ENCODE assay signal across 1 cellular context in the genomic region with DNA sequence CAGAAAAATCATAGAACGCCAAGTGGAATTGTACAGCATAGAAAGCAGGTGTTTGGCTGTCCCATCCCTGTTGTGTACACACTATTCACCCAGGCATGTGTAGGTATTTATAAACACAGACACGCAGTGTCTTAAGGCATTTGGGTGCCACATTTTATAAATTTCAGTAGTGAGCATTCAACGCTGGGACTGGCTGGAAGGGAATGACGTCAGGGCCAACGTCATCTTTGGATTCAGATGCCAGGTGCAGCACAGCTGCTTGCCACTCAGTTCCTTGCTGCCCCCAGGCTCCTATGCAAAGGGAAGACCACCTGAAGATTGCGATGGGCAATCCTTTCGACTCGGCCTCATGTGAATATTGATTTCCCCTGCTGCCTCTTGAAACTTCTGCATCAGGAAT.
TF ChIP-seq lines count a peak whose summit lies in the region.

No MANE protein-coding gene starts in this region.

TF ChIP-seq in H1, 55 proteins besides CTCF, POLR2A, EP300 and RAD21:
- no peak for TF ChIP-seq HDAC2 (IDR thresholded peaks at IDR 0.05; ENCODE audit: borderline replicate concordance in 1 of 2, low read depth in 2 of 2, low read length in 2 of 2)
- no peak for TF ChIP-seq CBX8 (IDR thresholded peaks at IDR 0.05; ENCODE audit: borderline replicate concordance, low read depth, low read length)
- TF ChIP-seq ASH2L (IDR thresholded peaks at IDR 0.05; ENCODE audit: low read length), result no peak
